In the genomic region with DNA sequence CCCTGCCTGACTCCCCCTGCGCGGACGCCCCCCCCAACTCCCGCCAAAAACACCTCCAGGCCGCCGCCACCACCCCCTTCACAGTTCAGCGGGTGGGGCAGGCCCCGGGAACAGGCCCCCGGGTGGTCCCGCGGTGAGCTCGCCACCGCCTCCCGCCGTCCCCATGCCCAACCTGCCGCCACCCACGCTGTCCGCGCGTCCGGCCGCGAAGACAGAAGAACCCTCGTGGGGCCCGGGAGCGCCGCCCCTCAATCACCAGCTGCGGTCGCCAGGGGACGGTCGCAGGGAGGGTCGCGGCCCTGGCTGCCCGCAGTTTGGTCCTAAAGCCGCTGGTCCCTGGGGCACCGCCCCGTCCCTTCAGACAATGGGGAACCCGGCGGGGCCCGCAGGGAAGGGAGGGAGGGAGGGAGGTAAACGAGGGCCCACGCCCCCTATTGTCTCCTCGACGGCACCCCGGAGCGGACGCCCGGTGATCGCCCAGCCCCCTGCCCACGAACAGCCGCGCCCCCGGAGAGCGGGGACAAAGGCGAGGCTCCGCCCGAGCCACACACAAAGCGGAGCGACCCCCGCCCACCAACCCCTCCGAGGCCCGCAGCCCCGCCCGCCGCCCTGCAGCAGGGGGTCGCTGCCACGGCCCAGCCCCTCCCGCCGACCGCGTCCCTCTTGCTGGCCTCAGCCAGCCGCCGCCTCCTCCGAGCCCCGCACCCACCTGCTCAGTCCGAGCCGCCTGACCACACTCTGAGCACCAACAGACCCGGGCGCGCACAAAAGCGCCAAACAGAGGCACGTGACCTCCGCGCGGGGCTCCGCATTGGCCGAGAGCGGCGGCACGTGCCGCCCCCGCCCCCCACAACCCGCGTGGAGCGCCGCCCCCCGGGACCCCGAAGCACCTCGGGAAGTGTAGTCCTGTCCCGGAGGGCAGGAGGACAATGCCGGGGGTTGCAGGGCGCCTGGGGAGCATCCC, we compare ENCODE assay signal across 8 cellular contexts. TPM values are rescaled to one million over a fixed set of nuclear protein-coding genes. Genes with fewer than 3 reads are reported as not detected.
DNase-seq lines count a peak whose midpoint lies in the region; ATAC-seq lines count a peak whose summit lies in the region.

Gene STMN1, minus strand, starts transcription at position 740 of the 964 bp plus-strand sequence. CDS start 1,743 bp downstream, outside the sequence.

- intact Hi-C loops in left colon (cut with DNase I, micrococcal nuclease), result no loop called here

- ATAC-seq in GM19025 (IDR thresholded peaks at IDR 0.05; ENCODE audit: low read depth, unreplicated experiment), result peak; percentile 56
- peak; percentile 54 for ATAC-seq in HG03342 (IDR thresholded peaks at IDR 0.05; ENCODE audit: unreplicated experiment)
- ATAC-seq in left colon, result peak; percentile 89

- DNase-seq in AG20443 (ENCODE audit: low spot score), result peak; percentile 94
- peak; percentile 58 for DNase-seq in NCI-H460 (ENCODE audit: extremely low read depth, low read depth)
- DNase-seq in activated CD4-positive, alpha-beta T cell treated with anti-CD3 and anti-CD28 coated beads for 48 hours, result peak; percentile 95
- peak; percentile 90 to 92 for DNase-seq in left colon
- peak; percentile 93 for DNase-seq in stimulated activated CD4-positive, alpha-beta T cell treated with anti-CD3 and anti-CD28 coated beads, Interleukin-1b, Interleukin-23, amount 100 ng/mL, for 48 hours

- peak within 1 kb of the TSS; percentile 87 for H3K27ac ChIP-seq in cingulate gyrus (ENCODE audit: low read depth, low read length)

RNA-seq across cellular contexts. Expression of gene STMN1, which starts in this region (rescaled TPM):
- 75.9 and 97.0 TPM in 2 replicates for total RNA-seq in NCI-H460 (2014; rRNA removed; shearing (Covaris generic))
- 66.8 and 74.1 TPM in 2 replicates for polyA plus RNA-seq in NCI-H460 (2014; cell fraction: nucleus; rRNA removed)
- 10 to 100 TPM; 27.8 to 52.6 TPM for total RNA-seq in left colon

Comparison
In these comparisons a context has a peak if more than half of its experiments do, and no peak if none do; other contexts are left out.
1. Peak in every context shown above with its lines: DNase-seq, ATAC-seq and H3K27ac ChIP-seq.